In the genomic region with DNA sequence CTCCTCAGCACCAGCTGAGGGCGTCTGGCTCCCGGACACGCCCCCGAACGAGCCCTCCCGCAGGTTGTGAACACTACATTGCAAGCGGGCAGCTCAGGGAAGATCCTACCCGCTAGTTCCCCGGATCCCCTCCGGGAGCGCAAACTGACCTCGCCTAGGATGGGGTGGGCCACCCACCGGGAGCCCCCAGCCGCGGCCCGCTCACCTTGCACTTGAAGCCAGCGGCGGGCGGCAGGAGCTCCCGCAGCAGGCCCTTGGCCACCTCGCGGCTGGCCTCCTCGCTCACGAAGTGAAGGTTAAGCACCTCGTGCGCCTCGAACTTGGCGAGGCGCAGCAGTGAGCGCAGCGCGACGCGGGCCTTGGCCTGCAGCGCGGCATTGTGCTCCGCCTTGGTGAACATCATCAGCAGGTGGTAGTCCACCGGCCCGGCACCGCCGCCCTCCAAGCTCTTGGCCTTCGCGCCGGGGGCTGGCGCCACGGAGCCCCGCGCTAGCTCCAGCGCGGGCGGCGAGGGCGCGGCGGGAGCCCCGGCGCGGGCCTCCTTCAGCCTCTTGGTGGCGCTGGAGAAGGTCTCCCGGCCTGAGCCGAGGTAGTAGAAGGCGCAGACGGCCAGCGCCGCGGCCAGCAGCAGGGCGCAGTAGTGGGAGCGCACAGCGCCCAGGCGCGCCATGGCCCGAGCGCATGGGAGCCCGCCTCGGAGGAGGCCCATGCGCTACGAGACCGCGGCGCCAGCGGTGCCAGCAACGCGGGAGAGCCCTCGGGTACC, we compare ENCODE assay signal across 8 cellular contexts. TPM values are rescaled to one million over a fixed set of nuclear protein-coding genes. Genes with fewer than 3 reads are reported as not detected.
A peak's percentile ranks its signal among the peaks of the same experiment; 100 is the strongest.
DNase-seq lines count a peak whose midpoint lies in the region; ATAC-seq and TF ChIP-seq lines count a peak whose summit lies in the region.

No MANE protein-coding gene starts in this region.

- H4K20me1 ChIP-seq in OCI-LY7 (ENCODE audit: insufficient read depth, low read length): peaks cover 9% of the 10 kb centered on the region; the same call in 1 of the 2 replicates

- H3K27ac ChIP-seq in HUES48 (ENCODE audit: low read depth, low read length) (peak overlapping the region; percentile 96), OCI-LY7 (ENCODE audit: low read depth, low read length, poor library complexity, severe bottlenecking) (peak overlapping the region; percentile 77), heart right ventricle (peak overlapping the region; percentile 73 to 95 (median 92))

- peak overlapping the region; percentile 62 to 79 for H3K27ac Mint-ChIP-seq in activated naive CD4-positive, alpha-beta T cell treated with anti-CD3 and anti-CD28 coated beads, Interleukin-2, amount 50 U/mL, for 72 hours
- H3K27ac Mint-ChIP-seq in progenitor cell of endocrine pancreas: peak overlapping the region; percentile 79

- CTCF ChIA-PET in OCI-LY7 (lab: Charles Lee; ENCODE audit: unreplicated experiment): interaction anchor here (0.6 to 1.9 kb wide), 14 partner anchors 7 to 850 kb away, joined by 3 to 13 read pairs (median 4); a partner anchor contains a TSS

- peak overlapping the region; percentile 91; the same call in 1 of the 2 replicates for H2AFZ ChIP-seq in OCI-LY7 (ENCODE audit: low read length)

- H3K4me1 Mint-ChIP-seq in progenitor cell of endocrine pancreas (ENCODE audit: low read depth): peaks cover 14% of the 10 kb centered on the region

- POLR2A ChIA-PET in OCI-LY7 (lab: Charles Lee): interaction anchor here (0.6 to 2.1 kb wide), 17 partner anchors 8 to 599 kb away, joined by 3 to 8 read pairs (median 4); a partner anchor contains a TSS

- peaks cover 7% of the 10 kb centered on the region; the same call in 1 of the 2 replicates for H3K4me1 ChIP-seq in ES-I3 (ENCODE audit: insufficient read depth, low read length)
- H3K4me1 ChIP-seq in HUES48 (ENCODE audit: control insufficient read depth, insufficient read depth, low read length): peaks cover 16% of the 10 kb centered on the region
- H3K4me1 ChIP-seq in OCI-LY7 (ENCODE audit: insufficient read depth, low read length, poor library complexity, severe bottlenecking): peaks cover 24% of the 10 kb centered on the region
- H3K4me1 ChIP-seq in heart right ventricle: peaks cover 8 to 28% (median 23%) of the 10 kb centered on the region in 9 donors

- ATAC-seq in GM21528 (IDR thresholded peaks at IDR 0.05; ENCODE audit: low FRiP score, unreplicated experiment): peak; percentile 66
- peak; percentile 69 to 71 for ATAC-seq in activated naive CD4-positive, alpha-beta T cell treated with anti-CD3 and anti-CD28 coated beads, Interleukin-2, amount 50 U/mL, for 72 hours
- peak; percentile 55 to 85 (median 77) for ATAC-seq in heart right ventricle

- intact Hi-C loops in OCI-LY7 (cut with micrococcal nuclease; ENCODE audit: unreplicated experiment) (loop anchor here (1.0 to 2.0 kb wide), 4 partner anchors 173 to 644 kb away; a partner anchor contains a TSS), heart right ventricle (cut with DNase I) (loop anchor here in 9 of 10 donors (1.0 to 5.0 kb wide), 4 partner anchors 172 to 252 kb away; a partner anchor contains a TSS)

- H3K27me3 ChIP-seq in HUES48 (ENCODE audit: control insufficient read depth, insufficient read depth, low read length) (no peaks in the 10 kb centered on the region), heart right ventricle (no peaks in the 10 kb centered on the region)

- DNase-seq in OCI-LY7 (ENCODE audit: low spot score) (peak; percentile 84), heart right ventricle (peak; percentile 41 to 66), progenitor cell of endocrine pancreas (ENCODE audit: low spot score, unreplicated experiment) (peak; percentile 70), cerebellar nuclear complex (lab: John Stamatoyannopoulos, UW) (no peak)
- DNase-seq in activated naive CD4-positive, alpha-beta T cell treated with anti-CD3 and anti-CD28 coated beads, Interleukin-2, amount 50 U/mL, for 72 hours (ENCODE audit: low spot score in 2 of 2): peak in 1 of 2 donors; percentile 73

- H3K9me2 ChIP-seq in OCI-LY7 (ENCODE audit: insufficient read depth, low read length): no peaks in the 10 kb centered on the region

- H3K4me3 ChIP-seq in HUES48 (ENCODE audit: low read depth, low read length) (peak overlapping the region; percentile 97), OCI-LY7 (ENCODE audit: low read depth, low read length, poor library complexity, severe bottlenecking) (peak overlapping the region; percentile 79), heart right ventricle (peak overlapping the region; percentile 70 to 98 (median 82))

- no peaks in the 10 kb centered on the region for H3K9me3 Mint-ChIP-seq in activated naive CD4-positive, alpha-beta T cell treated with anti-CD3 and anti-CD28 coated beads, Interleukin-2, amount 50 U/mL, for 72 hours
- no peaks in the 10 kb centered on the region for H3K9me3 Mint-ChIP-seq in progenitor cell of endocrine pancreas (ENCODE audit: low read depth)

- H3K36me3 ChIP-seq in ES-I3 (ENCODE audit: insufficient read depth, low read length) (peaks cover 6% of the 10 kb centered on the region; the same call in 1 of the 2 replicates), HUES48 (ENCODE audit: control insufficient read depth, insufficient read depth, low read length) (peaks cover 32% of the 10 kb centered on the region), OCI-LY7 (ENCODE audit: insufficient read depth, low read length) (peaks cover 17% of the 10 kb centered on the region), heart right ventricle (peaks cover 0 to 21% (median 0%) of the 10 kb centered on the region in 9 donors)

- no peaks in the 10 kb centered on the region for H3K36me3 Mint-ChIP-seq in activated naive CD4-positive, alpha-beta T cell treated with anti-CD3 and anti-CD28 coated beads, Interleukin-2, amount 50 U/mL, for 72 hours
- H3K36me3 Mint-ChIP-seq in progenitor cell of endocrine pancreas (ENCODE audit: insufficient read depth): peaks cover 5% of the 10 kb centered on the region

- no peaks in the 10 kb centered on the region for H3K27me3 Mint-ChIP-seq in progenitor cell of endocrine pancreas

- BruUV-seq in OCI-LY7 (replicated peaks; lab: Mats Ljungman, UMichigan): no TSS peak

- 0 to 1% methylated on average over 80 to 84 of the region's 84 CpGs for WGBS in heart right ventricle, 2 donors

- peak overlapping the region; percentile 79 for H3K4me3 Mint-ChIP-seq in progenitor cell of endocrine pancreas (ENCODE audit: low read depth)

- peak; percentile 71 for TF ChIP-seq CTCF in OCI-LY7 (conservative IDR thresholded peaks at IDR 0.05; ENCODE audit: low read length)
- peak; percentile 46 to 86 (median 62) for TF ChIP-seq CTCF in heart right ventricle (IDR thresholded peaks at IDR 0.05)
- peak; percentile 66 for TF ChIP-seq CTCF in progenitor cell of endocrine pancreas (IDR thresholded peaks at IDR 0.05; ENCODE audit: unreplicated experiment)

- H3K79me2 ChIP-seq in OCI-LY7 (ENCODE audit: insufficient read depth, low read depth, low read length): peaks cover 19% of the 10 kb centered on the region

- H3K9me3 ChIP-seq in ES-I3 (ENCODE audit: control insufficient read depth, insufficient read depth, low read length) (no peaks in the 10 kb centered on the region), HUES48 (ENCODE audit: control insufficient read depth, insufficient read depth, low read length) (no peaks in the 10 kb centered on the region), OCI-LY7 (ENCODE audit: low read length) (no peaks in the 10 kb centered on the region), heart right ventricle (no peaks in the 10 kb centered on the region)

- peak overlapping the region; percentile 89 for H3K4me2 ChIP-seq in OCI-LY7 (ENCODE audit: low read length)

- H3K9ac ChIP-seq in ES-I3 (ENCODE audit: low read depth, low read length) (peak overlapping the region; percentile 82), HUES48 (ENCODE audit: low read depth, low read length) (peak overlapping the region; percentile 91)

RNA-seq across cellular contexts. Expression of a gene that starts 0.4 kb away (rescaled TPM):
- total RNA-seq in OCI-LY7 (2014; rRNA removed; shearing (Covaris generic)): 16.2 and 19.6 TPM in 2 replicates
- total RNA-seq in OCI-LY7 (2022): 17.2 and 19.6 TPM in 2 replicates
- total RNA-seq in activated naive CD4-positive, alpha-beta T cell treated with anti-CD3 and anti-CD28 coated beads, Interleukin-2, amount 50 U/mL, for 72 hours: 1 to 10 TPM; 3.4 to 6.1 TPM
- 1 to 10 TPM; 2.2 to 7.2 (median 3.6) TPM for total RNA-seq in heart right ventricle
- polyA plus RNA-seq in heart right ventricle: 1 to 10 TPM; 2.7 to 4.5 TPM
- total RNA-seq in progenitor cell of endocrine pancreas: 23.7 and 25.4 TPM in 2 replicates

Comparison
In these comparisons a context has a peak if more than half of its experiments do, and no peak if none do; other contexts are left out.
1. DNase-seq: peak in OCI-LY7 (single experiment), heart right ventricle (2 of 2) and progenitor cell of endocrine pancreas (single experiment); none in cerebellar nuclear complex (0 of 2).
2. Peak in every context shown above with its lines, with median percentiles within 50 percentile points of each other: ATAC-seq, H3K27ac ChIP-seq, H3K4me3 ChIP-seq and CTCF ChIP-seq.